Comparison of ENCODE assay signal across 18 cellular contexts in genomic region chr10:122500726-122501125, GRCh38. TPM values are rescaled to one million over a fixed set of nuclear protein-coding genes. Genes with fewer than 3 reads are reported as not detected.
"Had no signal": no experiment of that assay in that cellular context is flagged by ENCODE, and none has a peak within 500 bp of the region (broad histone marks: within the 10 kb centered on the region; RNA-seq: fewer than 3 reads in every experiment).

No MANE protein-coding gene starts in this region.

- H3K4me2 ChIP-seq: neural progenitor cell had no signal

- H2AFZ ChIP-seq: neural progenitor cell had no signal

- H3K9me3 ChIP-seq: ovary, upper lobe of left lung had no signal

- H3K4me1 ChIP-seq: neural progenitor cell had no signal

- ATAC-seq: esophagus mucosa; stimulated activated effector memory CD8-positive, alpha-beta T cell treated with anti-CD3 and anti-CD28 coated beads, Interleukin-12 subunit alpha, Interleukin-12 subunit beta, amount 100 ng/mL, for 72 hours had no signal

- H3K36me3 Mint-ChIP-seq: activated naive CD8-positive, alpha-beta T cell treated with anti-CD3 and anti-CD28 coated beads, Interleukin-2, amount 10 ng/mL, durations not matched to agents 7 days and 5 days; neural progenitor cell; stimulated activated effector memory CD8-positive, alpha-beta T cell treated with anti-CD3 and anti-CD28 coated beads, Interleukin-12 subunit alpha, Interleukin-12 subunit beta, amount 100 ng/mL, for 72 hours had no signal

- H3K36me3 ChIP-seq: neural progenitor cell, ovary, upper lobe of left lung had no signal

- H3K9me3 Mint-ChIP-seq: activated B cell treated with CpG ODN at 0.5 μM for 24 hours; activated CD4-positive, alpha-beta T cell treated with anti-CD3 and anti-CD28 coated beads, Interleukin-2, amount 10 ng/mL, durations not matched to agents 24 days and 14 days; activated naive CD8-positive, alpha-beta T cell treated with anti-CD3 and anti-CD28 coated beads, Interleukin-2, amount 10 ng/mL, durations not matched to agents 7 days and 5 days; neural progenitor cell; stimulated activated effector memory CD8-positive, alpha-beta T cell treated with anti-CD3 and anti-CD28 coated beads, Interleukin-12 subunit alpha, Interleukin-12 subunit beta, amount 100 ng/mL, for 72 hours had no signal

- DNase-seq: activated B cell treated with CpG ODN at 0.5 μM for 24 hours; activated CD4-positive, alpha-beta T cell treated with anti-CD3 and anti-CD28 coated beads, Interleukin-2, amount 10 ng/mL, durations not matched to agents 24 days and 14 days; activated CD8-positive, alpha-beta memory T cell treated with anti-CD3 and anti-CD28 coated beads, Interleukin-2, amount 50 U/mL, for 48 hours; activated naive CD8-positive, alpha-beta T cell treated with anti-CD3 and anti-CD28 coated beads, Interleukin-2, amount 10 ng/mL, durations not matched to agents 7 days and 5 days; anterior cingulate cortex; foreskin fibroblast; glutamatergic neuron; kidney glomerular epithelial cell; SW 1271; upper lobe of left lung had no signal

- H3K4me1 Mint-ChIP-seq: activated B cell treated with CpG ODN at 0.5 μM for 24 hours had no signal

- H3K27ac Mint-ChIP-seq: activated B cell treated with CpG ODN at 0.5 μM for 24 hours; activated CD4-positive, alpha-beta T cell treated with anti-CD3 and anti-CD28 coated beads, Interleukin-2, amount 10 ng/mL, durations not matched to agents 24 days and 14 days; activated naive CD8-positive, alpha-beta T cell treated with anti-CD3 and anti-CD28 coated beads, Interleukin-2, amount 10 ng/mL, durations not matched to agents 7 days and 5 days; neural progenitor cell; stimulated activated effector memory CD8-positive, alpha-beta T cell treated with anti-CD3 and anti-CD28 coated beads, Interleukin-12 subunit alpha, Interleukin-12 subunit beta, amount 100 ng/mL, for 72 hours had no signal

- H3K27ac ChIP-seq: neural progenitor cell, ovary, upper lobe of left lung had no signal

- H3K27me3 ChIP-seq: neural progenitor cell, ovary, upper lobe of left lung had no signal

- H3K4me3 Mint-ChIP-seq: activated B cell treated with CpG ODN at 0.5 μM for 24 hours; activated CD4-positive, alpha-beta T cell treated with anti-CD3 and anti-CD28 coated beads, Interleukin-2, amount 10 ng/mL, durations not matched to agents 24 days and 14 days; activated naive CD8-positive, alpha-beta T cell treated with anti-CD3 and anti-CD28 coated beads, Interleukin-2, amount 10 ng/mL, durations not matched to agents 7 days and 5 days; neural progenitor cell; stimulated activated effector memory CD8-positive, alpha-beta T cell treated with anti-CD3 and anti-CD28 coated beads, Interleukin-12 subunit alpha, Interleukin-12 subunit beta, amount 100 ng/mL, for 72 hours had no signal

- H3K9ac ChIP-seq: neural progenitor cell had no signal

- H3K4me3 ChIP-seq: neural progenitor cell, ovary, upper lobe of left lung had no signal

RNA-seq across cellular contexts. Expression of gene HTRA1, which starts 39.4 kb away (rescaled TPM):
- total RNA-seq: activated B cell treated with CpG ODN at 0.5 μM for 24 hours; activated CD4-positive, alpha-beta T cell treated with anti-CD3 and anti-CD28 coated beads, Interleukin-2, amount 10 ng/mL, durations not matched to agents 24 days and 14 days; T-helper 2 cell treated with Interferon-gamma antibody and Interleukin-4, amounts not matched to agents 100 ng/mL and 5 ng/mL, for 36 hours had no signal

RNA-seq across cellular contexts. Expression of gene ARMS2, which starts 46.3 kb away (rescaled TPM):
- total RNA-seq: activated B cell treated with CpG ODN at 0.5 μM for 24 hours; activated CD4-positive, alpha-beta T cell treated with anti-CD3 and anti-CD28 coated beads, Interleukin-2, amount 10 ng/mL, durations not matched to agents 24 days and 14 days; activated naive CD8-positive, alpha-beta T cell treated with anti-CD3 and anti-CD28 coated beads, Interleukin-2, amount 10 ng/mL, durations not matched to agents 7 days and 5 days; esophagus mucosa; ovary; renal cortical epithelial cell; SK-MEL-5; T-helper 2 cell treated with Interferon-gamma antibody and Interleukin-4, amounts not matched to agents 100 ng/mL and 5 ng/mL, for 36 hours; upper lobe of left lung had no signal
- polyA plus RNA-seq: liver, ovary had no signal

RNA-seq across cellular contexts. Expression of gene DMBT1, which starts 59.8 kb away (rescaled TPM):
- total RNA-seq: activated B cell treated with CpG ODN at 0.5 μM for 24 hours; activated CD4-positive, alpha-beta T cell treated with anti-CD3 and anti-CD28 coated beads, Interleukin-2, amount 10 ng/mL, durations not matched to agents 24 days and 14 days; activated naive CD8-positive, alpha-beta T cell treated with anti-CD3 and anti-CD28 coated beads, Interleukin-2, amount 10 ng/mL, durations not matched to agents 7 days and 5 days; liver; T-helper 2 cell treated with Interferon-gamma antibody and Interleukin-4, amounts not matched to agents 100 ng/mL and 5 ng/mL, for 36 hours had no signal
